13 cellular contexts compared by ENCODE assay signal in the genomic region with DNA sequence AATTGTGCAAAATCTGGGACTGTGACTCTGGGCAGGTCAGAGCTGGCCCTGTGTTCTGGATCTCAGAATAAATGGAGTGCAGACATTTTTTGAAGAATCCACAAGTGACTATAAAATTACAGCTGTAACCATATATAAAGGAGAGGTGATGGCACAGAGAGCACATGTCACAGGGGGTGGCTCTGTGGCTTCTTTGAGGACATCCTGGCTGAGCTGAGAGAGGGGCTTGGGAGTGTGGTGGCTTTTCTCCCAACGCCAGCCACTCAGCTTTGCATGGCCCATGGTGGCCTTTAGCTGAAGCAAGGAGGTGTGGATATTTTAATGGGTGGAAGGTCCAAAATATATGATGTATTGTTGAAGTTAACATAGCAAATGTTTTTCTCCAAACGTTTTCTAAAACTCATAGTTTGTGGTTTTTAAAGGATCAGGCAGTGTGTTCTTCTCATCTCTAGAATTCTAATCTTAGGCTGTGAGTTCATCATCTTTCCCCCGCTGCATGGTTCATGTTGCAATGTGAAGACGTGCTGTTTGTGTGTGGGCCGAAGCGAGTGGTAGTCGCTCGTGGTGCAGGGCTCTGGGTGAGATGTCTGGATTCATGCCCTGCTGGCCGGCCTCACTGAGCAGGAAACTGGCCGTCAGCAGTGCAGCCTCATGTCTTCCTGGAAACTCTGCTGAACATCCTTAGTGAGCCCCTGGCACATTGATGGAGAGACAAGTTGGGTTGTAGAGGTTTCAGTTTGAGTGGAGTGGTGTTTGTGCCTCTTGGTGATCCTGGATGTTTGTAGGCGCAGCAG.
A peak's percentile ranks its signal among the peaks of the same experiment; 100 is the strongest.
DNase-seq lines count a peak whose midpoint lies in the region; ATAC-seq and TF ChIP-seq lines count a peak whose summit lies in the region.
"Had no signal": no experiment of that assay in that cellular context is flagged by ENCODE, and none has a peak within 500 bp of the region (broad histone marks: within the 10 kb centered on the region; RNA-seq: fewer than 3 reads in every experiment).

No MANE protein-coding gene starts in this region.

- no TSS peak for BruUV-seq in MCF 10A (replicated peaks; lab: Mats Ljungman, UMichigan)

- no peaks in the 10 kb centered on the region for H3K9me3 Mint-ChIP-seq in MCF 10A (ENCODE audit: unreplicated experiment)

- CTCF ChIA-PET in MCF 10A (lab: Yijun Ruan, JAX), result interaction anchor here (0.6 to 2.4 kb wide), 4 partner anchors 41 to 279 kb away, joined by 4 to 13 read pairs (median 9); no protein-coding TSS in a partner anchor

- no peaks in the 10 kb centered on the region for H3K27me3 Mint-ChIP-seq in MCF 10A (ENCODE audit: insufficient read depth, unreplicated experiment)

- H3K36me3 Mint-ChIP-seq in MCF 10A (ENCODE audit: insufficient read depth, unreplicated experiment), result peaks cover 58% of the 10 kb centered on the region

- H3K4me1 Mint-ChIP-seq in MCF 10A (ENCODE audit: insufficient read depth, unreplicated experiment), result no peaks in the 10 kb centered on the region

- H3K27ac Mint-ChIP-seq in MCF 10A (ENCODE audit: low read depth, unreplicated experiment), result no peak overlapping the region

- POLR2A ChIA-PET in MCF 10A (lab: Yijun Ruan, JAX), result no interaction called here

- intact Hi-C loops in MCF 10A (cut with micrococcal nuclease), result no loop called here

- ATAC-seq in HG03442 (IDR thresholded peaks at IDR 0.05; ENCODE audit: unreplicated experiment) (no peak), HG03469 (IDR thresholded peaks at IDR 0.05; ENCODE audit: unreplicated experiment) (no peak)

- no peak overlapping the region for H3K4me3 Mint-ChIP-seq in MCF 10A (ENCODE audit: unreplicated experiment)

- DNase-seq in AG08396 (ENCODE audit: low spot score) (peak; percentile 85), MV-4-11 (lab: John Stamatoyannopoulos, UW) (peak; percentile 56), fibroblast of pulmonary artery (ENCODE audit: low read depth) (peak; percentile 88), occipital lobe (lab: John Stamatoyannopoulos, UW) (peak; percentile 18), MCF 10A (ENCODE audit: unreplicated experiment) (no peak)
- no peak for DNase-seq in stimulated activated CD4-positive, alpha-beta T cell treated with anti-CD3 and anti-CD28 coated beads, Interleukin-12 subunit alpha, Interleukin-12 subunit beta, amount 100 ng/mL, for 4 hours
- DNase-seq: activated CD4-positive, alpha-beta T cell treated with anti-CD3 and anti-CD28 coated beads for 48 hours; activated naive CD4-positive, alpha-beta T cell; cerebellar nuclear complex; NCI-H2171 treated with DMSO at 0.1 percent for 48 hours had no signal

- no peak overlapping the region for H3K4me3 ChIP-seq in fibroblast of pulmonary artery (replicated peaks; ENCODE audit: low read depth, low read length)
- H3K4me3 ChIP-seq: BLaER1 treated with 17β-estradiol and CSF1 and Interleukin-3, amounts not matched to agents 10 nM and 100 nM had no signal

- TF ChIP-seq CTCF in fibroblast of pulmonary artery (IDR thresholded peaks at IDR 0.05; ENCODE audit: low read length, missing control alignments) (no peak), MCF 10A (IDR thresholded peaks at IDR 0.05; ENCODE audit: unreplicated experiment) (no peak)

Comparison
In these comparisons a context has a peak if more than half of its experiments do, and no peak if none do; other contexts are left out.
1. DNase-seq: peak in AG08396 (single experiment), MV-4-11 (single experiment), fibroblast of pulmonary artery (single experiment) and occipital lobe (single experiment); none in MCF 10A (single experiment) and stimulated activated CD4-positive, alpha-beta T cell treated with anti-CD3 and anti-CD28 coated beads, Interleukin-12 subunit alpha, Interleukin-12 subunit beta, amount 100 ng/mL, for 4 hours (single experiment).